1 cellular context compared by ENCODE assay signal in genomic region chr7:1499367-1500029, GRCh38.
TF ChIP-seq lines count a peak whose summit lies in the region.

No MANE protein-coding gene starts in this region.

TF ChIP-seq in K562, 482 proteins besides CTCF, POLR2A, EP300 and RAD21:
- no peak for TF ChIP-seq GABPA (tag; conservative IDR thresholded peaks at IDR 0.05; ENCODE audit: low read depth)
- TF ChIP-seq RBFOX2 (IDR thresholded peaks at IDR 0.05; ENCODE audit: low read depth, low read length) = peak; percentile 33
- peak; percentile 12; the same call in 1 of the 2 replicates for TF ChIP-seq POLR2G (IDR thresholded peaks at IDR 0.05; ENCODE audit: low read depth, low read length)
- TF ChIP-seq NCOA2 (IDR thresholded peaks at IDR 0.05; ENCODE audit: partially characterized antibody in 2 of 2) = no peak
- no peak for TF ChIP-seq FOXJ2 (tag; IDR thresholded peaks at IDR 0.05)
